Comparison of ENCODE assay signal across 19 cellular contexts in genomic region chr17:34363183-34363661, GRCh38. TPM values are rescaled to one million over a fixed set of nuclear protein-coding genes. Genes with fewer than 3 reads are reported as not detected.
DNase-seq lines count a peak whose midpoint lies in the region; ATAC-seq, FAIRE-seq and TF ChIP-seq lines count a peak whose summit lies in the region.
"Had no signal": no experiment of that assay in that cellular context is flagged by ENCODE, and none has a peak within 500 bp of the region (broad histone marks: within the 10 kb centered on the region; RNA-seq: fewer than 3 reads in every experiment).

CCL1 (minus strand) TSS chr17:34363233; CDS start chr17:34363161, 72 bp downstream.

- no peak for TF ChIP-seq EP300 in GM12878 (IDR thresholded peaks at IDR 0.05; ENCODE audit: borderline replicate concordance in 1 of 2, control insufficient read depth in 1 of 2, low read depth in 2 of 2, low read length in 2 of 2)
- no peak for TF ChIP-seq EP300 in transverse colon (IDR thresholded peaks at IDR 0.05; ENCODE audit: low read depth)

- intact Hi-C loops in GM12878 (cut with micrococcal nuclease; ENCODE audit: unreplicated experiment) (no loop called here), thyroid gland (cut with DNase I) (loop anchor here (2.0 to 5.0 kb wide), 2 partner anchors 51 to 164 kb away; no protein-coding TSS in a partner anchor), transverse colon (cut with DNase I; ENCODE audit: low total_unique reads) (no loop called here)

- H3K4me3 ChIP-seq in GM12878 (no peak within 1 kb of the TSS), thyroid gland (replicated peaks in 1 of 3) (no peak within 1 kb of the TSS), transverse colon (no peak within 1 kb of the TSS)
- H3K4me3 ChIP-seq: PC-9, SJSA1 had no signal

- no peaks in the 10 kb centered on the region for H3K79me2 ChIP-seq in GM12878 (ENCODE audit: control insufficient read depth, insufficient read depth, low read length)

- no peak within 1 kb of the TSS for H3K4me3 Mint-ChIP-seq in activated CD8-positive, alpha-beta memory T cell treated with anti-CD3 and anti-CD28 coated beads, Interleukin-2, amount 10 ng/mL, durations not matched to agents 7 days and 5 days
- H3K4me3 Mint-ChIP-seq: CD8-positive, alpha-beta T cell had no signal

- H4K20me1 ChIP-seq in GM12878 (ENCODE audit: control insufficient read depth, insufficient read depth): no peaks in the 10 kb centered on the region

- 16% methylated on average over 5 of the region's 5 CpGs for WGBS in GM12878 (ENCODE audit: insufficient coverage, insufficient replicate concordance, low lambda C conversion rate, missing lambda C conversion rate)
- 56 to 59% methylated on average over 4 to 5 of the region's 5 CpGs for WGBS in thyroid gland, 2 donors
- 30 to 53% methylated on average over 4 to 5 of the region's 5 CpGs for WGBS in transverse colon (ENCODE audit: low coverage in 1 of 2), 2 donors

- POLR2A ChIA-PET in GM12878 (lab: Charles Lee): interaction anchor here (1.4 kb wide), 1 partner anchor 8 kb away, joined by 3 read pairs; no protein-coding TSS in a partner anchor

- H3K4me1 ChIP-seq in GM12878 (ENCODE audit: control insufficient read depth, insufficient read depth, low read length): peaks cover 3% of the 10 kb centered on the region; the same call in 1 of the 2 replicates
- no peaks in the 10 kb centered on the region for H3K4me1 ChIP-seq in thyroid gland
- H3K4me1 ChIP-seq in transverse colon: no peaks in the 10 kb centered on the region
- H3K4me1 ChIP-seq: SJSA1 had no signal

- H3K27ac ChIP-seq in KOPT-K1 (ENCODE audit: low read depth, low read length, poor library complexity, severe bottlenecking) (peak within 1 kb of the TSS; percentile 99), GM12878 (ENCODE audit: control insufficient read depth, insufficient read depth) (no peak within 1 kb of the TSS), thyroid gland (no peak within 1 kb of the TSS), transverse colon (no peak within 1 kb of the TSS)
- H3K27ac ChIP-seq: PC-9, SJSA1 had no signal

- H3K36me3 ChIP-seq in KOPT-K1 (ENCODE audit: insufficient read depth, low read length): no peaks in the 10 kb centered on the region
- no peaks in the 10 kb centered on the region for H3K36me3 ChIP-seq in GM12878 (ENCODE audit: control insufficient read depth in 2 of 2, insufficient read depth in 2 of 2, low read length in 1 of 2)
- H3K36me3 ChIP-seq in thyroid gland: no peaks in the 10 kb centered on the region
- no peaks in the 10 kb centered on the region for H3K36me3 ChIP-seq in transverse colon
- H3K36me3 ChIP-seq: SJSA1 had no signal

- no peak for FAIRE-seq in GM12878 (lab: Jason Lieb, UNC)
- FAIRE-seq: D721Med, G401.6, GM12891 had no signal

- H3K9ac ChIP-seq in GM12878 (ENCODE audit: control insufficient read depth, insufficient read depth, low read length): no peak within 1 kb of the TSS

- RAD21 ChIA-PET in GM12878 (lab: Charles Lee; ENCODE audit: unreplicated experiment): interaction anchor here (1.1 to 6.0 kb wide), 4 partner anchors 8 to 160 kb away, joined by 3 to 83 read pairs (median 5); no protein-coding TSS in a partner anchor

- H3K27ac Mint-ChIP-seq in activated CD8-positive, alpha-beta memory T cell treated with anti-CD3 and anti-CD28 coated beads, Interleukin-2, amount 10 ng/mL, durations not matched to agents 7 days and 5 days: peak within 1 kb of the TSS; percentile 13
- H3K27ac Mint-ChIP-seq: CD8-positive, alpha-beta T cell had no signal

- no peak for ATAC-seq in activated CD8-positive, alpha-beta memory T cell treated with anti-CD3 and anti-CD28 coated beads, Interleukin-2, amount 10 ng/mL, durations not matched to agents 7 days and 5 days
- ATAC-seq in GM12878 (no peak), HG03354 (IDR thresholded peaks at IDR 0.05; ENCODE audit: poor library complexity, severe bottlenecking, unreplicated experiment) (no peak)
- ATAC-seq: CD8-positive, alpha-beta T cell had no signal

- CTCF ChIA-PET in activated CD8-positive, alpha-beta memory T cell treated with anti-CD3 and anti-CD28 coated beads, Interleukin-2, amount 10 ng/mL, durations not matched to agents 7 days and 5 days (lab: Charles Lee): interaction anchor here (1.1 to 6.9 kb wide), 11 partner anchors 8 to 192 kb away, joined by 3 to 262 read pairs (median 38); partner anchors contain the start of gene CCL8
- CTCF ChIA-PET in GM12878 (lab: Yijun Ruan, JAX): interaction anchor here (1.6 to 8.8 kb wide), 12 partner anchors 8 to 204 kb away, joined by 4 to 264 read pairs (median 28); partner anchors contain the start of gene CCL13

- H3K9me3 Mint-ChIP-seq in activated CD8-positive, alpha-beta memory T cell treated with anti-CD3 and anti-CD28 coated beads, Interleukin-2, amount 10 ng/mL, durations not matched to agents 7 days and 5 days (ENCODE audit: low read depth): no peaks in the 10 kb centered on the region
- H3K9me3 Mint-ChIP-seq: CD8-positive, alpha-beta T cell had no signal

- no peak for DNase-seq in activated CD8-positive, alpha-beta memory T cell treated with anti-CD3 and anti-CD28 coated beads, Interleukin-2, amount 10 ng/mL, durations not matched to agents 7 days and 5 days
- DNase-seq in activated CD8-positive, alpha-beta memory T cell treated with anti-CD3 and anti-CD28 coated beads, Interleukin-2, amount 50 U/mL, for 48 hours: no peak
- DNase-seq in GM12878 (ENCODE audit: low read depth, low spot score) (no peak), thyroid gland (no peak), transverse colon (no peak)
- DNase-seq: ACHN; CD8-positive, alpha-beta T cell; DMS79 treated with DMSO at 0.1 percent for 48 hours; GOT3; Karpas-422; NCI-H187; NCI-H526 treated with DMSO at 0.1 percent for 48 hours; PC-9 had no signal

- SMC1A ChIA-PET in GM12878 (lab: Charles Lee; ENCODE audit: uncharacterized antibody, unreplicated experiment): interaction anchor here (0.6 to 4.1 kb wide), 7 partner anchors 9 to 192 kb away, joined by 3 to 80 read pairs (median 12); no protein-coding TSS in a partner anchor

- peaks cover 70% of the 10 kb centered on the region for H3K4me1 Mint-ChIP-seq in activated CD8-positive, alpha-beta memory T cell treated with anti-CD3 and anti-CD28 coated beads, Interleukin-2, amount 10 ng/mL, durations not matched to agents 7 days and 5 days

- H3K27me3 ChIP-seq in GM12878 (replicated peaks in 1 of 2; ENCODE audit: control insufficient read depth in 2 of 2, insufficient read depth in 2 of 2, low read length in 1 of 2): peaks cover 2 to 18% of the 10 kb centered on the region in 2 experiments
- no peaks in the 10 kb centered on the region for H3K27me3 ChIP-seq in thyroid gland
- no peaks in the 10 kb centered on the region for H3K27me3 ChIP-seq in transverse colon
- H3K27me3 ChIP-seq: SJSA1 had no signal

- TF ChIP-seq RAD21 in GM12878 (IDR thresholded peaks at IDR 0.05; ENCODE audit: insufficient read depth, low read depth, low read length): no peak

- H3K27me3 Mint-ChIP-seq in activated CD8-positive, alpha-beta memory T cell treated with anti-CD3 and anti-CD28 coated beads, Interleukin-2, amount 10 ng/mL, durations not matched to agents 7 days and 5 days: peaks cover 51% of the 10 kb centered on the region

- H3K36me3 Mint-ChIP-seq in activated CD8-positive, alpha-beta memory T cell treated with anti-CD3 and anti-CD28 coated beads, Interleukin-2, amount 10 ng/mL, durations not matched to agents 7 days and 5 days: no peaks in the 10 kb centered on the region
- H3K36me3 Mint-ChIP-seq: CD8-positive, alpha-beta T cell had no signal

- H3K4me2 ChIP-seq in GM12878 (ENCODE audit: control insufficient read depth, insufficient read depth): no peak within 1 kb of the TSS
- H3K4me2 ChIP-seq: PC-9 had no signal

- no TSS peak for BruUV-seq in GM12878 (replicated peaks; lab: Mats Ljungman, UMichigan)

- TF ChIP-seq CTCF in GM12878 (IDR thresholded peaks at IDR 0.05 in 2 of 3, conservative IDR thresholded peaks at IDR 0.05 in 1 of 3; ENCODE audit: control insufficient read depth in 2 of 3, extremely low read depth in 1 of 3, insufficient read depth in 1 of 3, low read depth in 3 of 3, low read length in 3 of 3) (no peak), thyroid gland (IDR thresholded peaks at IDR 0.05) (no peak), transverse colon (IDR thresholded peaks at IDR 0.05) (no peak)

- H3K9me3 ChIP-seq in KOPT-K1 (ENCODE audit: insufficient read depth, low read length, poor library complexity, severe bottlenecking): no peaks in the 10 kb centered on the region
- H3K9me3 ChIP-seq in GM12878 (replicated peaks; ENCODE audit: control insufficient read depth, insufficient read depth, low read length): no peaks in the 10 kb centered on the region
- no peaks in the 10 kb centered on the region for H3K9me3 ChIP-seq in thyroid gland
- no peaks in the 10 kb centered on the region for H3K9me3 ChIP-seq in transverse colon
- H3K9me3 ChIP-seq: SJSA1 had no signal

- in situ Hi-C loops in GM12878 (cut with MboI) (loop anchor here (5.0 kb wide), 1 partner anchor 161 kb away; no protein-coding TSS in a partner anchor), transverse colon (cut with MboI; ENCODE audit: low pct_ligation_motif_present in 1 of 4, low pct_unique_long_range_greater_than_20kb in 1 of 4, low sequenced_read_pairs in 3 of 4) (loop anchor here in 3 of 4 donors (5.0 kb wide), 1 partner anchor 166 kb away; no protein-coding TSS in a partner anchor)

- no peak within 1 kb of the TSS for H2AFZ ChIP-seq in GM12878 (ENCODE audit: control insufficient read depth, low read depth, low read length)
- H2AFZ ChIP-seq: PC-9 had no signal

- no peak for TF ChIP-seq POLR2A in GM12878 (IDR thresholded peaks at IDR 0.05; ENCODE audit: low read depth, low read length)
- no peak for TF ChIP-seq POLR2A in thyroid gland (IDR thresholded peaks at IDR 0.05)
- no peak for TF ChIP-seq POLR2A in transverse colon (IDR thresholded peaks at IDR 0.05)

RNA-seq across cellular contexts. Expression of gene CCL1, which starts in this region (rescaled TPM):
- total RNA-seq in activated CD8-positive, alpha-beta memory T cell treated with anti-CD3 and anti-CD28 coated beads, Interleukin-2, amount 10 ng/mL, durations not matched to agents 7 days and 5 days: 10 to 100 TPM in 1 of 2 experiments, under 1 TPM in 1; 0.73 to 25.6 TPM
- total RNA-seq in GM12878 (2013; cell fraction: nucleolus; rRNA removed): not detected in 2 replicates
- total RNA-seq in GM12878 (2014; rRNA removed): 0.28 and 0.33 TPM in 2 replicates
- not detected in 2 replicates for total RNA-seq in GM12878 (2014; rRNA removed; fragmentation: Illumina TruSeq; extraction: Trizol)
- 0.54 TPM in 1 of 2 replicates, not detected in the other for total RNA-seq in GM12878 (2021)
- polyA plus RNA-seq in GM12878 (2011; ENCODE audit: low read depth): not detected
- 0.14 TPM in 1 of 2 replicates, not detected in the other for polyA plus RNA-seq in GM12878 (2011; rRNA removed)
- 0.15 TPM in 1 of 2 replicates, not detected in the other for polyA plus RNA-seq in GM12878 (2011; cell fraction: cytosol; rRNA removed)
- polyA plus RNA-seq in GM12878 (2011; cell fraction: nucleus; rRNA removed): not detected in 2 replicates
- polyA plus RNA-seq in GM12878 (2012): 0.39 TPM in 1 of 2 replicates, not detected in the other
- polyA plus RNA-seq in GM12878 (2014; fragmentation: Illumina TruSeq; extraction: Trizol): not detected in 2 replicates
- polyA plus RNA-seq in GM12878 (2014; fragmentation: Nextera tagmentation; extraction: Ambion mirVana): 1 to 10 TPM in 1 of 2 experiments, under 1 TPM in 1; 0.84 to 1.8 TPM
- 0.28 and 0.40 TPM in 2 replicates for polyA plus RNA-seq in GM12878 (2014; rRNA removed)
- polyA plus RNA-seq in GM12878 (2016; fragmentation: Nextera tagmentation; extraction: Ambion mirVana): under 1 TPM in 1 of 2 experiments, not detected in 1; 0.40 TPM
- polyA minus RNA-seq in GM12878 (2011; rRNA and poly(A)+ RNA removed): not detected in 2 replicates
- not detected in 2 replicates for polyA minus RNA-seq in GM12878 (2011; cell fraction: cytosol; rRNA and poly(A)+ RNA removed)
- not detected in 2 replicates for polyA minus RNA-seq in GM12878 (2011; cell fraction: nucleus; rRNA and poly(A)+ RNA removed)
- not detected for total RNA-seq in thyroid gland
- total RNA-seq in transverse colon: not detected
- total RNA-seq: CD8-positive, alpha-beta T cell; PC-9; SJSA1 had no signal
